10 cellular contexts compared by ENCODE assay signal in the genomic region with DNA sequence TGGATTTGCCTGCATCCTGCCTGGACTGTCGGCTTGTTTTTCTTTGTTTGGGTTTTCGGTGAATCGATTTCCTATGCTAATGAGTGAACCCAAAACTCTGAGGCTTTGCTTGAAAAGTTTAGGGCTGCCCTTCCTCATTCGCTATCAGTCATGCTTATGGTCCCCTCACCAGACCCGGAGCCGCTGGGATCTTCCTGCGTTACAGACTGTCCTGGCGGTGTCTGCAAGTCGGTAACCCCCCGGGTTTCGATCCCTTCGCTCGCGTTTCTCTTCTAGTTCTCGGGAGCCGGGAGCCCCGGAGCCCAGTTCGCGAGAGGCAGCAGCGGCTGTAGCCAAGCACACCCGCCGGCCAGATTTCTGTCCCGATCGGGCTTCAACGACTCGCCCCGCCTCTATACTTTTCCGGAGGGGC. TPM values are rescaled to one million over a fixed set of nuclear protein-coding genes. Genes with fewer than 3 reads are reported as not detected.
DNase-seq lines count a peak whose midpoint lies in the region; ATAC-seq, FAIRE-seq and TF ChIP-seq lines count a peak whose summit lies in the region.
"Had no signal": no experiment of that assay in that cellular context is flagged by ENCODE, and none has a peak within 500 bp of the region (broad histone marks: within the 10 kb centered on the region; RNA-seq: fewer than 3 reads in every experiment).

No MANE protein-coding gene starts in this region.

- FAIRE-seq in astrocyte (lab: Jason Lieb, UNC) = no peak

- H3K4me1 ChIP-seq in astrocyte (ENCODE audit: insufficient read depth, low read length) (peaks cover 3% of the 10 kb centered on the region), subcutaneous abdominal adipose tissue (ENCODE audit: control insufficient read depth in 5 of 5, insufficient read depth in 5 of 5, low read length in 5 of 5) (peaks cover 0 to 65% (median 49%) of the 10 kb centered on the region in 5 donors), mucosa of descending colon (ENCODE audit: low read depth) (peaks cover 25% of the 10 kb centered on the region)

- H3K4me3 Mint-ChIP-seq in activated CD4-positive, alpha-beta T cell treated with anti-CD3 and anti-CD28 coated beads, Interleukin-2, amount 10 ng/mL, durations not matched to agents 24 days and 14 days = no peak overlapping the region
- no peak overlapping the region for H3K4me3 Mint-ChIP-seq in astrocyte (ENCODE audit: unreplicated experiment)
- no peak overlapping the region for H3K4me3 Mint-ChIP-seq in HFFc6

- H3K79me2 ChIP-seq in astrocyte (ENCODE audit: insufficient read depth, low read length) = peaks cover 41% of the 10 kb centered on the region

- no peak overlapping the region for H3K27ac ChIP-seq in astrocyte (ENCODE audit: low read depth, low read length)
- no peak overlapping the region for H3K27ac ChIP-seq in subcutaneous abdominal adipose tissue (ENCODE audit: low read depth, low read length)

- H4K20me1 ChIP-seq in astrocyte (ENCODE audit: insufficient read depth, low read length) = peaks cover 11% of the 10 kb centered on the region

- peak overlapping the region; percentile 50 for H3K4me3 ChIP-seq in astrocyte (ENCODE audit: insufficient read depth, low read depth, low read length)
- H3K4me3 ChIP-seq in subcutaneous abdominal adipose tissue (ENCODE audit: low read depth in 1 of 5, low read length in 5 of 5) = peak overlapping the region; percentile 71 to 87 (median 78)
- no peak overlapping the region for H3K4me3 ChIP-seq in mucosa of descending colon

- H3K4me1 Mint-ChIP-seq in activated CD4-positive, alpha-beta T cell treated with anti-CD3 and anti-CD28 coated beads, Interleukin-2, amount 10 ng/mL, durations not matched to agents 24 days and 14 days = peaks cover 15% of the 10 kb centered on the region
- H3K4me1 Mint-ChIP-seq in astrocyte (ENCODE audit: low read depth, unreplicated experiment) (peaks cover 3% of the 10 kb centered on the region), HFFc6 (ENCODE audit: low read depth) (peaks cover 7% of the 10 kb centered on the region; the same call in 1 of the 2 replicates)

- H3K27ac Mint-ChIP-seq in activated CD4-positive, alpha-beta T cell treated with anti-CD3 and anti-CD28 coated beads, Interleukin-2, amount 10 ng/mL, durations not matched to agents 24 days and 14 days = peak overlapping the region; percentile 81
- H3K27ac Mint-ChIP-seq in astrocyte (ENCODE audit: unreplicated experiment) = peak overlapping the region; percentile 91
- H3K27ac Mint-ChIP-seq in HFFc6 = no peak overlapping the region

- ATAC-seq in mucosa of descending colon = no peak
- ATAC-seq in HG02970 (IDR thresholded peaks at IDR 0.05; ENCODE audit: low FRiP score, unreplicated experiment) = no peak

- peaks cover 6% of the 10 kb centered on the region for H3K36me3 Mint-ChIP-seq in activated CD4-positive, alpha-beta T cell treated with anti-CD3 and anti-CD28 coated beads, Interleukin-2, amount 10 ng/mL, durations not matched to agents 24 days and 14 days (ENCODE audit: low read depth)
- H3K36me3 Mint-ChIP-seq in astrocyte (ENCODE audit: low read depth, unreplicated experiment) (no peaks in the 10 kb centered on the region), HFFc6 (ENCODE audit: low read depth) (no peaks in the 10 kb centered on the region)

- peak overlapping the region; percentile 84 for H3K4me2 ChIP-seq in astrocyte (ENCODE audit: low read length)

- H3K9me3 ChIP-seq in astrocyte (ENCODE audit: insufficient read depth, low read depth, low read length) (no peaks in the 10 kb centered on the region), subcutaneous abdominal adipose tissue (ENCODE audit: control insufficient read depth in 5 of 5, low read length in 5 of 5) (no peaks in the 10 kb centered on the region), mucosa of descending colon (no peaks in the 10 kb centered on the region)

- H3K36me3 ChIP-seq in astrocyte (ENCODE audit: insufficient read depth, low read length) (no peaks in the 10 kb centered on the region), subcutaneous abdominal adipose tissue (ENCODE audit: control insufficient read depth in 5 of 5, insufficient read depth in 5 of 5, low read length in 5 of 5) (no peaks in the 10 kb centered on the region), mucosa of descending colon (ENCODE audit: low read depth) (no peaks in the 10 kb centered on the region)

- no peak for TF ChIP-seq CTCF in astrocyte (IDR thresholded peaks at IDR 0.05; ENCODE audit: insufficient read depth, low read depth, low read length)
- TF ChIP-seq CTCF in mucosa of descending colon (IDR thresholded peaks at IDR 0.05) = no peak
- no peak for TF ChIP-seq CTCF in HFFc6 (IDR thresholded peaks at IDR 0.05)

- no peaks in the 10 kb centered on the region for H3K9me3 Mint-ChIP-seq in activated CD4-positive, alpha-beta T cell treated with anti-CD3 and anti-CD28 coated beads, Interleukin-2, amount 10 ng/mL, durations not matched to agents 24 days and 14 days
- H3K9me3 Mint-ChIP-seq in astrocyte (ENCODE audit: unreplicated experiment) (peaks cover 13% of the 10 kb centered on the region), HFFc6 (no peaks in the 10 kb centered on the region)

- H3K27me3 Mint-ChIP-seq in activated CD4-positive, alpha-beta T cell treated with anti-CD3 and anti-CD28 coated beads, Interleukin-2, amount 10 ng/mL, durations not matched to agents 24 days and 14 days = peaks cover 84% of the 10 kb centered on the region
- peaks cover 78% of the 10 kb centered on the region for H3K27me3 Mint-ChIP-seq in astrocyte (ENCODE audit: low read depth, unreplicated experiment)
- H3K27me3 Mint-ChIP-seq in HFFc6 (ENCODE audit: insufficient read depth) = peaks cover 61% of the 10 kb centered on the region

- intact Hi-C loops in activated CD4-positive, alpha-beta T cell treated with anti-CD3 and anti-CD28 coated beads, Interleukin-2, amount 10 ng/mL, durations not matched to agents 24 days and 14 days (cut with micrococcal nuclease) = loop anchor here (2.0 to 5.0 kb wide), 3 partner anchors 377 to 653 kb away; no protein-coding TSS in a partner anchor
- intact Hi-C loops in mucosa of descending colon (cut with DNase I, micrococcal nuclease) = no loop called here

- peaks cover 85% of the 10 kb centered on the region for H3K27me3 ChIP-seq in astrocyte (ENCODE audit: insufficient read depth, low read length)
- H3K27me3 ChIP-seq in subcutaneous abdominal adipose tissue (ENCODE audit: control insufficient read depth in 5 of 5, insufficient read depth in 4 of 5, low read length in 5 of 5) = peaks cover 0 to 52% (median 32%) of the 10 kb centered on the region in 5 donors

- H2AFZ ChIP-seq in astrocyte (ENCODE audit: low read depth, low read length) = peak overlapping the region; percentile 52

- H3K9ac ChIP-seq in astrocyte (ENCODE audit: low read length) (peak overlapping the region; percentile 70), subcutaneous abdominal adipose tissue (ENCODE audit: low read length in 5 of 5) (peak overlapping the region in 4 of 5 donors; percentile 21 to 71 (median 52))

- no peak for DNase-seq in activated CD4-positive, alpha-beta T cell treated with anti-CD3 and anti-CD28 coated beads, Interleukin-2, amount 10 ng/mL, durations not matched to agents 24 days and 14 days
- DNase-seq in activated CD4-positive, alpha-beta T cell treated with anti-CD3 and anti-CD28 coated beads for 4 hours = no peak
- DNase-seq in astrocyte (ENCODE audit: low read depth) (no peak), kidney tubule cell (ENCODE audit: low spot score) (peak; percentile 57), mucosa of descending colon (no peak), HFFc6 (no peak)
- DNase-seq: NCI-H1048 had no signal

RNA-seq across cellular contexts. Expression of gene EMX2, which starts 2.2 kb away (rescaled TPM):
- not detected in 2 replicates for total RNA-seq in activated CD4-positive, alpha-beta T cell treated with anti-CD3 and anti-CD28 coated beads, Interleukin-2, amount 10 ng/mL, durations not matched to agents 24 days and 14 days
- total RNA-seq in astrocyte (not detected in 2 replicates), mucosa of descending colon (not detected)
- not detected for total RNA-seq in HFFc6 (2021; fragmentation: NEBNext Ultra II Directional; extraction: Animal tissue kit (Norgen Biotek cat#: 25700))
- total RNA-seq: SK-MEL-5 had no signal
